Comparison of ENCODE assay signal across 19 cellular contexts in genomic region chr7:30754315-30754877, GRCh38. TPM values are rescaled to one million over a fixed set of nuclear protein-coding genes. Genes with fewer than 3 reads are reported as not detected.
DNase-seq lines count a peak whose midpoint lies in the region; ATAC-seq and TF ChIP-seq lines count a peak whose summit lies in the region.
"Had no signal": no experiment of that assay in that cellular context is flagged by ENCODE, and none has a peak within 500 bp of the region (broad histone marks: within the 10 kb centered on the region; RNA-seq: fewer than 3 reads in every experiment).

No MANE protein-coding gene starts in this region.

- no peak overlapping the region for H3K18ac ChIP-seq in IMR-90 (ENCODE audit: low read depth, low read length)

- H4K5ac ChIP-seq in IMR-90 (ENCODE audit: low read depth, low read length) = no peak overlapping the region

- no TSS peak for BruUV-seq in IMR-90 (replicated peaks; lab: Mats Ljungman, UMichigan)

- no peak for TF ChIP-seq CTCF in IMR-90 (conservative IDR thresholded peaks at IDR 0.05; ENCODE audit: low read depth, low read length)
- no peak for TF ChIP-seq CTCF in chondrocyte (IDR thresholded peaks at IDR 0.05)
- TF ChIP-seq CTCF in right lobe of liver (IDR thresholded peaks at IDR 0.05) = no peak
- TF ChIP-seq CTCF in tibial artery (IDR thresholded peaks at IDR 0.05) = no peak
- TF ChIP-seq CTCF in progenitor cell of endocrine pancreas (IDR thresholded peaks at IDR 0.05; ENCODE audit: unreplicated experiment) = no peak

- H4K8ac ChIP-seq in IMR-90 (ENCODE audit: low read depth in 2 of 2, low read length in 2 of 2) = no peak overlapping the region

- H3K27me3 Mint-ChIP-seq in chondrocyte (ENCODE audit: low read depth) (no peaks in the 10 kb centered on the region), progenitor cell of endocrine pancreas (no peaks in the 10 kb centered on the region)
- H3K27me3 Mint-ChIP-seq in T-helper 2 cell treated with Interferon-gamma antibody and Interleukin-4, amounts not matched to agents 5 μg/mL and 100 μg/mL, for 36 hours (ENCODE audit: low read depth) = no peaks in the 10 kb centered on the region

- in situ Hi-C loops in IMR-90 (cut with MboI; ENCODE audit: low sequenced_read_pairs) = no loop called here

- POLR2A ChIA-PET in IMR-90 (lab: Charles Lee; ENCODE audit: unreplicated experiment) = interaction anchor here (0.9 kb wide), 1 partner anchor 42 kb away, joined by 3 read pairs; no protein-coding TSS in a partner anchor

- no peak overlapping the region for H3K27ac ChIP-seq in IMR-90 (ENCODE audit: insufficient read depth, low read length)
- H3K27ac ChIP-seq in right lobe of liver = no peak overlapping the region
- peak overlapping the region; percentile 84 to 88 for H3K27ac ChIP-seq in tibial artery
- H3K27ac ChIP-seq: BLaER1 treated with 17β-estradiol and CSF1 and Interleukin-3, amounts not matched to agents 10 nM and 100 nM; RWPE1 had no signal

- dilution Hi-C loops in IMR-90 (cut with HindIII; ENCODE audit: low sequenced_read_pairs, unreplicated experiment) = no loop called here

- no peak overlapping the region for H3K56ac ChIP-seq in IMR-90 (ENCODE audit: extremely low read depth, insufficient read depth, low read length)

- no peak overlapping the region for H2AK9ac ChIP-seq in IMR-90 (replicated peaks; ENCODE audit: low read depth, low read length, poor library complexity)

- H3K36me3 Mint-ChIP-seq in chondrocyte (ENCODE audit: low read depth) (peaks cover 10% of the 10 kb centered on the region), progenitor cell of endocrine pancreas (ENCODE audit: insufficient read depth) (peaks cover 7% of the 10 kb centered on the region)
- H3K36me3 Mint-ChIP-seq in T-helper 2 cell treated with Interferon-gamma antibody and Interleukin-4, amounts not matched to agents 5 μg/mL and 100 μg/mL, for 36 hours (ENCODE audit: low read depth) = no peaks in the 10 kb centered on the region
- H3K36me3 Mint-ChIP-seq: CD8-positive, alpha-beta memory T cell had no signal

- H3K9me3 Mint-ChIP-seq in chondrocyte (ENCODE audit: low read depth) (no peaks in the 10 kb centered on the region), progenitor cell of endocrine pancreas (ENCODE audit: low read depth) (no peaks in the 10 kb centered on the region)
- no peaks in the 10 kb centered on the region for H3K9me3 Mint-ChIP-seq in T-helper 2 cell treated with Interferon-gamma antibody and Interleukin-4, amounts not matched to agents 5 μg/mL and 100 μg/mL, for 36 hours
- H3K9me3 Mint-ChIP-seq: CD8-positive, alpha-beta memory T cell; HFFc6 had no signal

- H2BK20ac ChIP-seq in IMR-90 (ENCODE audit: low read depth, low read length) = no peak overlapping the region

- no peak overlapping the region for H3K4ac ChIP-seq in IMR-90 (ENCODE audit: low read depth, low read length)

- H3K4me1 Mint-ChIP-seq in chondrocyte (ENCODE audit: low read depth) = peaks cover 70% of the 10 kb centered on the region
- no peaks in the 10 kb centered on the region for H3K4me1 Mint-ChIP-seq in progenitor cell of endocrine pancreas (ENCODE audit: low read depth)
- no peaks in the 10 kb centered on the region for H3K4me1 Mint-ChIP-seq in T-helper 2 cell treated with Interferon-gamma antibody and Interleukin-4, amounts not matched to agents 5 μg/mL and 100 μg/mL, for 36 hours (ENCODE audit: low read depth)

- peaks cover 0 to 9% of the 10 kb centered on the region in 2 experiments; a peak in 1 of 4 replicates for H3K79me1 ChIP-seq in IMR-90 (ENCODE audit: low read depth in 1 of 2, low read length in 2 of 2)

- H3K9ac ChIP-seq in IMR-90 (ENCODE audit: low read depth, low read length) = no peak overlapping the region
- H3K9ac ChIP-seq: BLaER1 treated with 17β-estradiol and CSF1 and Interleukin-3, amounts not matched to agents 10 nM and 100 nM had no signal

- no peaks in the 10 kb centered on the region for H3K27me3 ChIP-seq in IMR-90 (ENCODE audit: control insufficient read depth, insufficient read depth, low read length)
- H3K27me3 ChIP-seq in right lobe of liver = no peaks in the 10 kb centered on the region
- H3K27me3 ChIP-seq in tibial artery = no peaks in the 10 kb centered on the region
- H3K27me3 ChIP-seq: BLaER1 treated with 17β-estradiol and CSF1 and Interleukin-3, amounts not matched to agents 10 nM and 100 nM; MG63 had no signal

- H3K4me3 ChIP-seq in IMR-90 (ENCODE audit: insufficient read depth, low read depth, low read length) (no peak overlapping the region), right lobe of liver (peak overlapping the region in 2 of 3 donors; percentile 4 to 43), tibial artery (peak overlapping the region; percentile 55)
- H3K4me3 ChIP-seq: BLaER1 treated with 17β-estradiol and CSF1 and Interleukin-3, amounts not matched to agents 10 nM and 100 nM; MG63 had no signal

- H2BK15ac ChIP-seq in IMR-90 (ENCODE audit: low read depth, low read length) = no peak overlapping the region

- TF ChIP-seq RAD21 in IMR-90 (IDR thresholded peaks at IDR 0.05; ENCODE audit: low read length) = no peak

- ATAC-seq in IMR-90 (ENCODE audit: low read depth) (no peak), right lobe of liver (no peak)
- ATAC-seq: PC-3 had no signal

- no peak for TF ChIP-seq POLR2A in IMR-90 (IDR thresholded peaks at IDR 0.05; ENCODE audit: low read depth, low read length)
- TF ChIP-seq POLR2A in right lobe of liver (IDR thresholded peaks at IDR 0.05) = no peak

- H3K14ac ChIP-seq in IMR-90 (replicated peaks; ENCODE audit: low read depth, low read length) = no peak overlapping the region

- H3K27ac Mint-ChIP-seq in chondrocyte (ENCODE audit: unreplicated experiment) = no peak overlapping the region
- no peak overlapping the region for H3K27ac Mint-ChIP-seq in progenitor cell of endocrine pancreas
- no peak overlapping the region for H3K27ac Mint-ChIP-seq in T-helper 2 cell treated with Interferon-gamma antibody and Interleukin-4, amounts not matched to agents 5 μg/mL and 100 μg/mL, for 36 hours
- H3K27ac Mint-ChIP-seq: CD8-positive, alpha-beta memory T cell; HFFc6 had no signal

- no peak overlapping the region for H2AFZ ChIP-seq in IMR-90 (replicated peaks; ENCODE audit: low read length, poor library complexity)

- 96 to 100% methylated on average over 2 to 3 of the region's 6 CpGs for WGBS in IMR-90 (ENCODE audit: extremely low coverage in 2 of 2, insufficient read length in 1 of 2), 2 experiments
- 59% methylated on average over 6 of the region's 6 CpGs for WGBS in right lobe of liver (ENCODE audit: insufficient coverage, low coverage, low lambda C conversion rate, missing lambda C conversion rate)

- no peak overlapping the region for H3K23ac ChIP-seq in IMR-90 (ENCODE audit: low read depth, low read length)

- CTCF ChIA-PET in IMR-90 (lab: Yijun Ruan, JAX) = no interaction called here

- H3K4me3 Mint-ChIP-seq in chondrocyte (ENCODE audit: unreplicated experiment) (peak overlapping the region; percentile 80), progenitor cell of endocrine pancreas (ENCODE audit: low read depth) (no peak overlapping the region)
- no peak overlapping the region for H3K4me3 Mint-ChIP-seq in T-helper 2 cell treated with Interferon-gamma antibody and Interleukin-4, amounts not matched to agents 5 μg/mL and 100 μg/mL, for 36 hours
- H3K4me3 Mint-ChIP-seq: CD8-positive, alpha-beta memory T cell; HFFc6 had no signal

- H4K91ac ChIP-seq in IMR-90 (ENCODE audit: insufficient read depth, low read depth, low read length) = no peak overlapping the region

- peaks cover 25% of the 10 kb centered on the region for H3K9me1 ChIP-seq in IMR-90 (ENCODE audit: insufficient read depth, low read length)

- 0 out of 2 replicates have a peak, but pooled peaks cover 6% of the 10 kb centered on the region for H4K20me1 ChIP-seq in IMR-90 (ENCODE audit: insufficient read depth, low read length)
- H4K20me1 ChIP-seq: BLaER1 treated with 17β-estradiol and CSF1 and Interleukin-3, amounts not matched to agents 10 nM and 100 nM had no signal

- H3K4me2 ChIP-seq in IMR-90 (ENCODE audit: low read depth, low read length) = no peak overlapping the region
- H3K4me2 ChIP-seq: BLaER1 treated with 17β-estradiol and CSF1 and Interleukin-3, amounts not matched to agents 10 nM and 100 nM had no signal

- intact Hi-C loops in IMR-90 (cut with micrococcal nuclease) = no loop called here
- intact Hi-C loops in right lobe of liver (cut with DNase I) = no loop called here
- intact Hi-C loops in tibial artery (cut with DNase I; ENCODE audit: low total_unique reads) = loop anchor here (5.0 kb wide), 1 partner anchor 168 kb away; no protein-coding TSS in a partner anchor

- H3K4me1 ChIP-seq in IMR-90 (ENCODE audit: control insufficient read depth, insufficient read depth, low read length) (peaks cover 35% of the 10 kb centered on the region), right lobe of liver (no peaks in the 10 kb centered on the region), tibial artery (peaks cover 0 to 89% (median 46%) of the 10 kb centered on the region in 4 donors)
- H3K4me1 ChIP-seq: BLaER1 treated with 17β-estradiol and CSF1 and Interleukin-3, amounts not matched to agents 10 nM and 100 nM had no signal

- peak overlapping the region; percentile 14 for H2BK5ac ChIP-seq in IMR-90 (ENCODE audit: low read depth, low read length, poor library complexity, severe bottlenecking)

- no peak overlapping the region for H2BK120ac ChIP-seq in IMR-90 (ENCODE audit: low read depth, low read length)

- H2AK5ac ChIP-seq in IMR-90 (ENCODE audit: low read depth, low read length) = no peak overlapping the region

- no peaks in the 10 kb centered on the region; the same call in 1 of the 2 replicates for H3K9me3 ChIP-seq in IMR-90 (ENCODE audit: control insufficient read depth, insufficient read depth, low read length)
- H3K9me3 ChIP-seq in right lobe of liver = no peaks in the 10 kb centered on the region
- no peaks in the 10 kb centered on the region for H3K9me3 ChIP-seq in tibial artery
- H3K9me3 ChIP-seq: MG63 had no signal

- DNase-seq in IMR-90 = no peak
- no peak for DNase-seq in chondrocyte (ENCODE audit: low spot score)
- no peak for DNase-seq in right lobe of liver
- no peak for DNase-seq in tibial artery
- DNase-seq in progenitor cell of endocrine pancreas (ENCODE audit: low spot score, unreplicated experiment) = no peak
- no peak for DNase-seq in T-helper 2 cell treated with Interferon-gamma antibody and Interleukin-4, amounts not matched to agents 5 μg/mL and 100 μg/mL, for 36 hours (ENCODE audit: low spot score)
- no peak for DNase-seq in midbrain (lab: John Stamatoyannopoulos, UW)
- DNase-seq: CD8-positive, alpha-beta memory T cell; HFFc6; Kasumi-1; MG63; NCI-H1048; NCI-H1436; NCI-H2029; NCI-H2171; NCI-H526; PC-3 had no signal

- H3K36me3 ChIP-seq in IMR-90 (ENCODE audit: control insufficient read depth, insufficient read depth, low read length) (no peaks in the 10 kb centered on the region), right lobe of liver (no peaks in the 10 kb centered on the region), tibial artery (peaks cover 0 to 7% (median 6%) of the 10 kb centered on the region in 3 donors)
- H3K36me3 ChIP-seq: BLaER1 treated with 17β-estradiol and CSF1 and Interleukin-3, amounts not matched to agents 10 nM and 100 nM; MG63 had no signal

RNA-seq across cellular contexts. Expression of gene INMT, which starts 2.5 kb away (rescaled TPM):
- total RNA-seq in IMR-90 (2012; rRNA removed) (1.7 and 2.2 TPM in 2 replicates), chondrocyte (5.6 to 73.2 TPM (median 70.1 TPM) in 3 replicates), right lobe of liver (10 to 100 TPM; 14.7 to 58.9 (median 35.5) TPM), progenitor cell of endocrine pancreas (2.7 and 2.9 TPM in 2 replicates)
- polyA plus RNA-seq in IMR-90 (2012; rRNA removed) = 0.34 and 0.39 TPM in 2 replicates
- 0.54 and 0.75 TPM in 2 replicates for polyA plus RNA-seq in IMR-90 (2012; cell fraction: cytosol; rRNA removed)
- polyA plus RNA-seq in IMR-90 (2012; cell fraction: nucleus; rRNA removed; ENCODE audit: low replicate concordance) = 0.47 and 0.61 TPM in 2 replicates
- total RNA-seq: HFFc6, PC-3 had no signal

RNA-seq across cellular contexts. Expression of gene MINDY4, which starts 16.8 kb away (rescaled TPM):
- total RNA-seq in IMR-90 (2012; rRNA removed) (3.6 TPM in 2 replicates), chondrocyte (5.3 to 6.3 TPM (median 5.8 TPM) in 3 replicates), right lobe of liver (1 to 10 TPM; 1.2 to 3.2 (median 2.3) TPM), progenitor cell of endocrine pancreas (14.3 and 15.5 TPM in 2 replicates)
- 1.8 and 1.9 TPM in 2 replicates for polyA plus RNA-seq in IMR-90 (2012; rRNA removed)
- polyA plus RNA-seq in IMR-90 (2012; cell fraction: cytosol; rRNA removed) = 0.75 and 1.1 TPM in 2 replicates
- 1.9 and 3.0 TPM in 2 replicates for polyA plus RNA-seq in IMR-90 (2012; cell fraction: nucleus; rRNA removed; ENCODE audit: low replicate concordance)

Comparison
In these comparisons a context has a peak if more than half of its experiments do, and no peak if none do; other contexts are left out.
1. H3K27ac ChIP-seq: peak in tibial artery (2 of 2); none in IMR-90 (single experiment) and right lobe of liver (0 of 3).